In the genomic region with DNA sequence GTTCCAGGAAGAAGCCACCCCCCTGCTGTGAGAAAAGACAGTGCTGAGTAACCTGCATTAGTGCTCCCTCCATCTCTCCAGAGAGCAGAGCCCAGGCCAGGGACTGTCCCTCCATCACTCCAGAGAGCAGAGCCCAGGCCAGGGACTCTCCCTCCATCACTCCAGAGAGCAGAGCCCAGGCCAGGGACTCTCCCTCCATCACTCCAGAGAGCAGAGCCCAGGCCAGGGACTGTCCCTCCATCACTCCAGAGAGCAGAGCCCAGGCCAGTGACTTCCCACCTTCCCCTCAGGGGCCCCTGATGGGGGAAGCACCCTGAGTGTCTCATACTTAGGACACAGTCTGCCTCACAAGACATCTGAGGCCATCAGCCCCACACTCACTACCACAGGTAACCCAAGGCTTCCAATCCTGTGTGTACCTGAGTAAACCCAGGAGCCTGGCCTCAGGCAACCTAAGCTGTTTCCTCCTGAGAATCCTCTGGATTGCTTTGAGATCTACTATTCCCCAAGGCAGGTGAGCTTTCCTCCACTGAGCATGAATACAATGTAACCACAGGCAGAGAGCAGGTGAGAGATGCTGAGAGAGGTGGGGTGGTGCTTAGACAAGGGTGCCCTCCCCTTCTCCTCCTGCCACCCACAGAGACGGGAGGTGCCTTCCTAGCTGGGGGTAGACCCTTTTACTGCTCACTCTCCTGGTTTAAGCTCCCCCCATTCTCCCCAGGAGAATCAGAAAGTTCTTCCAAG, we compare ENCODE assay signal across 13 cellular contexts. TPM values are rescaled to one million over a fixed set of nuclear protein-coding genes. Genes with fewer than 3 reads are reported as not detected.
A peak's percentile ranks its signal among the peaks of the same experiment; 100 is the strongest.
DNase-seq lines count a peak whose midpoint lies in the region; ATAC-seq and TF ChIP-seq lines count a peak whose summit lies in the region.
"Had no signal": no experiment of that assay in that cellular context is flagged by ENCODE, and none has a peak within 500 bp of the region (broad histone marks: within the 10 kb centered on the region; RNA-seq: fewer than 3 reads in every experiment).

No MANE protein-coding gene starts in this region.

- H3K27ac Mint-ChIP-seq in WTC11 (no peak overlapping the region), chondrocyte (ENCODE audit: unreplicated experiment) (no peak overlapping the region)

- H3K4me1 Mint-ChIP-seq in WTC11 (peaks cover 13% of the 10 kb centered on the region), chondrocyte (ENCODE audit: low read depth) (no peaks in the 10 kb centered on the region)

- no peaks in the 10 kb centered on the region for H3K9me3 Mint-ChIP-seq in WTC11
- H3K9me3 Mint-ChIP-seq in chondrocyte (ENCODE audit: low read depth), result no peaks in the 10 kb centered on the region

- H3K4me3 Mint-ChIP-seq in WTC11 (no peak overlapping the region), chondrocyte (ENCODE audit: unreplicated experiment) (no peak overlapping the region)

- DNase-seq in WTC11 (ENCODE audit: low spot score), result no peak
- DNase-seq in NCI-H446 (lab: John Stamatoyannopoulos, UW), result no peak
- DNase-seq in chondrocyte (ENCODE audit: low spot score), result no peak
- DNase-seq: left ventricle myocardium inferior, NCI-H2171 treated with DMSO at 0.1 percent for 48 hours, posterior cingulate gyrus, WERI-Rb-1 had no signal

- H3K27me3 Mint-ChIP-seq in WTC11 (ENCODE audit: low read depth) (peaks cover 71% of the 10 kb centered on the region), chondrocyte (ENCODE audit: low read depth) (peaks cover 73% of the 10 kb centered on the region)

- H3K36me3 Mint-ChIP-seq in WTC11 (no peaks in the 10 kb centered on the region), chondrocyte (ENCODE audit: low read depth) (no peaks in the 10 kb centered on the region)

- peak; percentile 90 for ATAC-seq in GM18520 (IDR thresholded peaks at IDR 0.05; ENCODE audit: unreplicated experiment)
- ATAC-seq in GM19351 (IDR thresholded peaks at IDR 0.05; ENCODE audit: unreplicated experiment), result peak; percentile 85
- peak; percentile 80 for ATAC-seq in HG02798 (IDR thresholded peaks at IDR 0.05; ENCODE audit: poor library complexity, unreplicated experiment)
- peak; percentile 46 for ATAC-seq in HG03571 (IDR thresholded peaks at IDR 0.05; ENCODE audit: unreplicated experiment)
- no peak for ATAC-seq in WTC11

- CTCF ChIA-PET in WTC11 (lab: Charles Lee), result interaction anchor here (0.8 kb wide), 2 partner anchors 10 to 219 kb away, joined by 3 to 5 read pairs; no protein-coding TSS in a partner anchor

- POLR2A ChIA-PET in WTC11 (lab: Charles Lee), result no interaction called here

- TF ChIP-seq CTCF in WTC11 (IDR thresholded peaks at IDR 0.05), result no peak
- TF ChIP-seq CTCF in chondrocyte (IDR thresholded peaks at IDR 0.05), result no peak

TF ChIP-seq in WTC11, 78 proteins besides CTCF, POLR2A, EP300 and RAD21:
- TF ChIP-seq RORB (CRISPR knock-in tag; IDR thresholded peaks at IDR 0.05) (no peak), CREB1 (CRISPR knock-in tag; IDR thresholded peaks at IDR 0.05) (no peak), TP53 (CRISPR knock-in tag; IDR thresholded peaks at IDR 0.05) (no peak), ZNF263 (CRISPR knock-in tag; IDR thresholded peaks at IDR 0.05; ENCODE audit: low read depth) (no peak), KAT7 (CRISPR knock-in tag; IDR thresholded peaks at IDR 0.05; ENCODE audit: borderline replicate concordance) (no peak), JUN (CRISPR knock-in tag; IDR thresholded peaks at IDR 0.05) (no peak), E2F5 (CRISPR knock-in tag; IDR thresholded peaks at IDR 0.05) (no peak), ELF4 (CRISPR knock-in tag; IDR thresholded peaks at IDR 0.05; ENCODE audit: low read depth) (no peak), ARID4B (CRISPR knock-in tag; IDR thresholded peaks at IDR 0.05; ENCODE audit: borderline replicate concordance) (no peak), GABPB1 (CRISPR knock-in tag; IDR thresholded peaks at IDR 0.05) (no peak), NR2C2 (CRISPR knock-in tag; IDR thresholded peaks at IDR 0.05) (no peak), RELA (CRISPR knock-in tag; IDR thresholded peaks at IDR 0.05; ENCODE audit: borderline replicate concordance) (no peak), ZNF396 (CRISPR knock-in tag; IDR thresholded peaks at IDR 0.05; ENCODE audit: borderline replicate concordance) (no peak)

RNA-seq across cellular contexts. Expression of gene TBXT, which starts 4.9 kb away (rescaled TPM):
- 0.15 to 0.50 TPM (median 0.21 TPM) in 3 replicates for total RNA-seq in WTC11 (2021)
- not detected in 3 replicates for total RNA-seq in chondrocyte
- total RNA-seq: dermis microvascular lymphatic vessel endothelial cell, frontal cortex, left ventricle myocardium inferior had no signal
